In genomic region chr11:47642099-47642855, GRCh38 we compare ENCODE assay signal across 8 cellular contexts. TPM values are rescaled to one million over a fixed set of nuclear protein-coding genes. Genes with fewer than 3 reads are reported as not detected.
DNase-seq lines count a peak whose midpoint lies in the region; TF ChIP-seq lines count a peak whose summit lies in the region.

Gene MTCH2, minus strand, starts transcription at chr11:47642559. Its CDS starts 94 bp downstream, at chr11:47642465.

- H3K4me3 ChIP-seq in suprapubic skin: peak within 1 kb of the TSS; percentile 84

- 2% methylated on average over 44 of the region's 78 CpGs for WGBS in suprapubic skin

- H3K27me3 Mint-ChIP-seq in HFFc6 (ENCODE audit: insufficient read depth): peaks cover 5% of the 10 kb centered on the region
- no peaks in the 10 kb centered on the region for H3K27me3 Mint-ChIP-seq in activated naive CD4-positive, alpha-beta T cell treated with anti-CD3 and anti-CD28 coated beads, Interleukin-2, amount 10 ng/mL, durations not matched to agents 7 days and 5 days

- H3K9me3 Mint-ChIP-seq in HFFc6: no peaks in the 10 kb centered on the region
- H3K9me3 Mint-ChIP-seq in activated naive CD4-positive, alpha-beta T cell treated with anti-CD3 and anti-CD28 coated beads, Interleukin-2, amount 10 ng/mL, durations not matched to agents 7 days and 5 days: no peaks in the 10 kb centered on the region

- H3K4me3 Mint-ChIP-seq in HFFc6: peak within 1 kb of the TSS; percentile 99
- peak within 1 kb of the TSS; percentile 95 for H3K4me3 Mint-ChIP-seq in activated naive CD4-positive, alpha-beta T cell treated with anti-CD3 and anti-CD28 coated beads, Interleukin-2, amount 10 ng/mL, durations not matched to agents 7 days and 5 days

- TF ChIP-seq CTCF in HFFc6 (IDR thresholded peaks at IDR 0.05): peak; percentile 69
- TF ChIP-seq CTCF in suprapubic skin (IDR thresholded peaks at IDR 0.05): peak in 1 of 2 donors; percentile 54

- TF ChIP-seq POLR2A in suprapubic skin (IDR thresholded peaks at IDR 0.05): peak in 1 of 2 donors; percentile 72

- DNase-seq in GM04504 (ENCODE audit: low read depth) (peak; percentile 93), HFFc6 (peak; percentile 95), NAMALWA (ENCODE audit: low spot score) (peak; percentile 98), SK-N-DZ (ENCODE audit: low spot score) (peak; percentile 96), germinal center (ENCODE audit: low spot score) (peak; percentile 98), nucleus accumbens (lab: John Stamatoyannopoulos, UW) (peak; percentile 63 to 98 (median 94)), suprapubic skin (ENCODE audit: low spot score in 2 of 2) (peak; percentile 97)
- peak; percentile 97 for DNase-seq in activated naive CD4-positive, alpha-beta T cell treated with anti-CD3 and anti-CD28 coated beads, Interleukin-2, amount 10 ng/mL, durations not matched to agents 7 days and 5 days

- peaks cover 17% of the 10 kb centered on the region for H3K4me1 ChIP-seq in suprapubic skin

- H3K27ac Mint-ChIP-seq in HFFc6: peak within 1 kb of the TSS; percentile 94
- peak within 1 kb of the TSS; percentile 97 for H3K27ac Mint-ChIP-seq in activated naive CD4-positive, alpha-beta T cell treated with anti-CD3 and anti-CD28 coated beads, Interleukin-2, amount 10 ng/mL, durations not matched to agents 7 days and 5 days

- peaks cover 20% of the 10 kb centered on the region for H3K4me1 Mint-ChIP-seq in HFFc6 (ENCODE audit: low read depth)
- H3K4me1 Mint-ChIP-seq in activated naive CD4-positive, alpha-beta T cell treated with anti-CD3 and anti-CD28 coated beads, Interleukin-2, amount 10 ng/mL, durations not matched to agents 7 days and 5 days: peaks cover 30% of the 10 kb centered on the region

- CTCF ChIA-PET in activated naive CD4-positive, alpha-beta T cell treated with anti-CD3 and anti-CD28 coated beads, Interleukin-2, amount 10 ng/mL, durations not matched to agents 7 days and 5 days (lab: Charles Lee): interaction anchor here (0.9 to 1.4 kb wide), 2 partner anchors 72 to 74 kb away, joined by 3 to 4 read pairs; partner anchors contain the start of gene AGBL2

- peaks cover 14% of the 10 kb centered on the region for H3K36me3 ChIP-seq in suprapubic skin

- H3K36me3 Mint-ChIP-seq in HFFc6 (ENCODE audit: low read depth): peaks cover 11% of the 10 kb centered on the region
- peaks cover 20% of the 10 kb centered on the region for H3K36me3 Mint-ChIP-seq in activated naive CD4-positive, alpha-beta T cell treated with anti-CD3 and anti-CD28 coated beads, Interleukin-2, amount 10 ng/mL, durations not matched to agents 7 days and 5 days

- TF ChIP-seq EP300 in suprapubic skin (IDR thresholded peaks at IDR 0.05): no peak

- H3K27me3 ChIP-seq in suprapubic skin: no peaks in the 10 kb centered on the region

- no peaks in the 10 kb centered on the region for H3K9me3 ChIP-seq in suprapubic skin

- H3K27ac ChIP-seq in suprapubic skin: peak within 1 kb of the TSS; percentile 93

RNA-seq across cellular contexts. Expression of gene MTCH2, which starts in this region (rescaled TPM):
- 100 to 1,000 TPM; 132 to 163 (median 143) TPM for total RNA-seq in HFFc6 (2021; fragmentation: NEBNext Ultra II Directional; extraction: Animal tissue kit (Norgen Biotek cat#: 25700))
- 140 and 145 TPM in 2 replicates for polyA plus RNA-seq in SK-N-DZ (2014; cell fraction: cytosol; rRNA removed)
- polyA plus RNA-seq in SK-N-DZ (2014; cell fraction: nucleus; rRNA removed): 76.2 and 84.8 TPM in 2 replicates
- total RNA-seq in suprapubic skin: 10 to 100 TPM; 31.1 to 60.9 (median 51.2) TPM

Comparison
In these comparisons a context has a peak if more than half of its experiments do, and no peak if none do; other contexts are left out.
1. Peak in every context shown above with its lines: DNase-seq, H3K4me3 ChIP-seq and H3K27ac ChIP-seq.